In genomic region chr2:121427187-121427689, GRCh38 we compare ENCODE assay signal across 33 cellular contexts.
A peak's percentile ranks its signal among the peaks of the same experiment; 100 is the strongest.
DNase-seq lines count a peak whose midpoint lies in the region; ATAC-seq, FAIRE-seq and TF ChIP-seq lines count a peak whose summit lies in the region.
"Had no signal": no experiment of that assay in that cellular context is flagged by ENCODE, and none has a peak within 500 bp of the region (broad histone marks: within the 10 kb centered on the region; RNA-seq: fewer than 3 reads in every experiment).

No MANE protein-coding gene starts in this region.

- H3K4me3 ChIP-seq in Caco-2 (ENCODE audit: low read depth, low read length) (no peak overlapping the region), Peyer's patch (no peak overlapping the region)
- H3K4me3 ChIP-seq: esophagus muscularis mucosa, skin epidermis, uterus had no signal

- H3K27me3 ChIP-seq in Caco-2 (replicated peaks; ENCODE audit: control insufficient read depth, insufficient read depth, low read length) (no peaks in the 10 kb centered on the region), layer of hippocampus (ENCODE audit: control insufficient read depth, insufficient read depth, low read length) (no peaks in the 10 kb centered on the region), Peyer's patch (no peaks in the 10 kb centered on the region)
- H3K27me3 ChIP-seq: esophagus muscularis mucosa, uterus had no signal

- TF ChIP-seq CTCF in Caco-2 (IDR thresholded peaks at IDR 0.05; ENCODE audit: insufficient read depth in 1 of 2, low read depth in 1 of 2, low read length in 1 of 2, severe bottlenecking in 1 of 2, unreplicated experiment in 1 of 2) (no peak), Peyer's patch (IDR thresholded peaks at IDR 0.05) (no peak)

- H3K27ac ChIP-seq in cingulate gyrus (ENCODE audit: low read depth, low read length) = peak overlapping the region; percentile 11
- H3K27ac ChIP-seq in layer of hippocampus (ENCODE audit: low read depth, low read length) = peak overlapping the region; percentile 53
- H3K27ac ChIP-seq in Peyer's patch = no peak overlapping the region
- H3K27ac ChIP-seq: esophagus muscularis mucosa, skin epidermis, uterus had no signal

- H3K36me3 ChIP-seq in Caco-2 (ENCODE audit: control insufficient read depth, insufficient read depth, low read length) (no peaks in the 10 kb centered on the region), Peyer's patch (peaks cover 0 to 44% (median 0%) of the 10 kb centered on the region in 3 donors)
- H3K36me3 ChIP-seq: uterus had no signal

- peak overlapping the region; percentile 13 for H3K27ac Mint-ChIP-seq in Caco-2 (ENCODE audit: unreplicated experiment)
- H3K27ac Mint-ChIP-seq: activated naive CD8-positive, alpha-beta T cell treated with anti-CD3 and anti-CD28 coated beads for 36 hours; CD4-positive, alpha-beta T cell; H9; memory B cell; nephron; T-helper 17 cell had no signal

- no peak overlapping the region for H3K4me3 Mint-ChIP-seq in Caco-2 (ENCODE audit: unreplicated experiment)
- H3K4me3 Mint-ChIP-seq: activated naive CD8-positive, alpha-beta T cell treated with anti-CD3 and anti-CD28 coated beads for 36 hours; CD4-positive, alpha-beta T cell; central memory CD8-positive, alpha-beta T cell; H9; memory B cell; nephron; T-helper 17 cell had no signal

- peaks cover 30% of the 10 kb centered on the region for H3K4me1 ChIP-seq in Caco-2
- no peaks in the 10 kb centered on the region for H3K4me1 ChIP-seq in Peyer's patch
- H3K4me1 ChIP-seq: uterus had no signal

- CTCF ChIA-PET in Caco-2 (lab: Charles Lee) = no interaction called here

- ATAC-seq in HG03378 (IDR thresholded peaks at IDR 0.05; ENCODE audit: unreplicated experiment) (no peak), GM19452 (IDR thresholded peaks at IDR 0.05; ENCODE audit: unreplicated experiment) (no peak)
- ATAC-seq: left lobe of liver, PC-3, Right ventricle myocardium inferior, T-helper 17 cell had no signal

- DNase-seq in Caco-2 (no peak), NCI-H82 (lab: John Stamatoyannopoulos, UW) (peak; percentile 15), Peyer's patch (no peak), frontal cortex (ENCODE audit: low spot score in 2 of 2) (no peak)
- DNase-seq: activated CD4-positive, alpha-beta T cell treated with anti-CD3 and anti-CD28 coated beads, Interleukin-2, amount 50 U/mL, for 48 hours; activated naive CD8-positive, alpha-beta T cell treated with anti-CD3 and anti-CD28 coated beads for 36 hours; CD4-positive, alpha-beta T cell; dermis blood vessel endothelial cell; H9; KG1; MM.1S; NCI-H1105 treated with DMSO at 0.1 percent for 48 hours; NCI-H1930; NCI-H2171 treated with DMSO at 0.1 percent for 48 hours; NCI-H510A treated with DMSO at 0.1 percent for 48 hours; NK-92 treated with Interleukin-12 subunit alpha and Interleukin-12 subunit beta, amount 100 ng/mL, for 24 hours; PC-3; stimulated activated naive CD4-positive, alpha-beta T cell; T-helper 17 cell; uterus had no signal

- no peak for FAIRE-seq in frontal cortex (lab: Jason Lieb, UNC)
- FAIRE-seq: astrocyte, GM18507 had no signal

- H3K9me3 ChIP-seq in Caco-2 (no peaks in the 10 kb centered on the region), Peyer's patch (no peaks in the 10 kb centered on the region)
- H3K9me3 ChIP-seq: esophagus muscularis mucosa, uterus had no signal

- BruUV-seq in Caco-2 (replicated peaks; lab: Mats Ljungman, UMichigan) = no TSS peak

- POLR2A ChIA-PET in Caco-2 (lab: Charles Lee) = no interaction called here

- intact Hi-C loops in Caco-2 (cut with micrococcal nuclease; ENCODE audit: unreplicated experiment) = no loop called here

- no peaks in the 10 kb centered on the region for H3K27me3 Mint-ChIP-seq in Caco-2 (ENCODE audit: insufficient read depth, unreplicated experiment)
- H3K27me3 Mint-ChIP-seq: activated naive CD8-positive, alpha-beta T cell treated with anti-CD3 and anti-CD28 coated beads for 36 hours; CD4-positive, alpha-beta T cell; central memory CD8-positive, alpha-beta T cell; memory B cell; T-helper 17 cell had no signal

- peaks cover 31% of the 10 kb centered on the region for H3K36me3 Mint-ChIP-seq in Caco-2 (ENCODE audit: insufficient read depth, unreplicated experiment)

- no peak for TF ChIP-seq POLR2A in Peyer's patch (IDR thresholded peaks at IDR 0.05)

- peaks cover 18% of the 10 kb centered on the region for H3K4me1 Mint-ChIP-seq in Caco-2 (ENCODE audit: low read depth, unreplicated experiment)
- H3K4me1 Mint-ChIP-seq: activated naive CD8-positive, alpha-beta T cell treated with anti-CD3 and anti-CD28 coated beads for 36 hours; central memory CD8-positive, alpha-beta T cell; H9; memory B cell had no signal

- no peaks in the 10 kb centered on the region for H3K9me3 Mint-ChIP-seq in Caco-2 (ENCODE audit: unreplicated experiment)
- H3K9me3 Mint-ChIP-seq: activated naive CD8-positive, alpha-beta T cell treated with anti-CD3 and anti-CD28 coated beads for 36 hours; CD4-positive, alpha-beta T cell; central memory CD8-positive, alpha-beta T cell; H9; memory B cell; nephron had no signal

Comparison
In these comparisons a context has a peak if more than half of its experiments do, and no peak if none do; other contexts are left out.
1. H3K27ac ChIP-seq: peak in cingulate gyrus (single experiment) and layer of hippocampus (single experiment); none in Peyer's patch (0 of 4).